ENCODE assay signal across 1 cellular context in genomic region chr13:59742467-59742866, GRCh38.
TF ChIP-seq lines count a peak whose summit lies in the region.

No MANE protein-coding gene starts in this region.

TF ChIP-seq in K562, 482 proteins besides CTCF, POLR2A, EP300 and RAD21 (continued from another document):
- TF ChIP-seq RERE (CRISPR knock-in tag; IDR thresholded peaks at IDR 0.05; ENCODE audit: borderline replicate concordance), result no peak
